Comparison of ENCODE assay signal across 18 cellular contexts in genomic region chr2:106157416-106157815, GRCh38. TPM values are rescaled to one million over a fixed set of nuclear protein-coding genes. Genes with fewer than 3 reads are reported as not detected.
DNase-seq lines count a peak whose midpoint lies in the region; ATAC-seq and TF ChIP-seq lines count a peak whose summit lies in the region.
"Had no signal": no experiment of that assay in that cellular context is flagged by ENCODE, and none has a peak within 500 bp of the region (broad histone marks: within the 10 kb centered on the region; RNA-seq: fewer than 3 reads in every experiment).

No MANE protein-coding gene starts in this region.

- peaks cover 23% of the 10 kb centered on the region for H3K36me3 ChIP-seq in CD4-positive, alpha-beta memory T cell (ENCODE audit: insufficient read depth, low read length)
- H3K36me3 ChIP-seq: colonic mucosa, upper lobe of right lung had no signal

- no peaks in the 10 kb centered on the region for H3K27me3 Mint-ChIP-seq in T-helper 2 cell treated with Interferon-gamma antibody and Interleukin-4, amounts not matched to agents 5 μg/mL and 100 μg/mL, for 36 hours (ENCODE audit: low read depth)
- no peaks in the 10 kb centered on the region for H3K27me3 Mint-ChIP-seq in CD4-positive, alpha-beta memory T cell
- no peaks in the 10 kb centered on the region for H3K27me3 Mint-ChIP-seq in activated CD8-positive, alpha-beta T cell treated with anti-CD3 and anti-CD28 coated beads for 36 hours
- H3K27me3 Mint-ChIP-seq in immature natural killer cell (ENCODE audit: low read depth in 3 of 3), result peaks cover 0 to 2% (median 0%) of the 10 kb centered on the region in 3 donors

- no peak overlapping the region for H3K27ac Mint-ChIP-seq in T-helper 2 cell treated with Interferon-gamma antibody and Interleukin-4, amounts not matched to agents 5 μg/mL and 100 μg/mL, for 36 hours
- peak overlapping the region; percentile 71 to 99 (median 96) for H3K27ac Mint-ChIP-seq in CD4-positive, alpha-beta memory T cell
- H3K27ac Mint-ChIP-seq in activated CD8-positive, alpha-beta T cell treated with anti-CD3 and anti-CD28 coated beads for 36 hours, result peak overlapping the region; percentile 74
- H3K27ac Mint-ChIP-seq in immature natural killer cell, result peak overlapping the region in 5 of 6 donors; percentile 4 to 91 (median 31)

- no peaks in the 10 kb centered on the region for H3K27me3 ChIP-seq in CD4-positive, alpha-beta memory T cell (ENCODE audit: insufficient read depth, low read length)
- H3K27me3 ChIP-seq: colonic mucosa, hepatocyte, upper lobe of right lung had no signal

- POLR2A ChIA-PET in CD4-positive, alpha-beta memory T cell (lab: Charles Lee; ENCODE audit: partially characterized antibody), result interaction anchor here (1.2 to 12.6 kb wide), 4 partner anchors 10 to 64 kb away, joined by 3 to 308 read pairs (median 100); partner anchors contain the start of gene UXS1
- POLR2A ChIA-PET in activated CD8-positive, alpha-beta T cell treated with anti-CD3 and anti-CD28 coated beads for 36 hours (lab: Charles Lee), result interaction anchor here (0.6 to 3.9 kb wide), 4 partner anchors 12 to 411 kb away, joined by 3 to 16 read pairs (median 4); no protein-coding TSS in a partner anchor

- H3K36me3 Mint-ChIP-seq in T-helper 2 cell treated with Interferon-gamma antibody and Interleukin-4, amounts not matched to agents 5 μg/mL and 100 μg/mL, for 36 hours (ENCODE audit: low read depth), result peaks cover 91% of the 10 kb centered on the region
- H3K36me3 Mint-ChIP-seq in CD4-positive, alpha-beta memory T cell, result peaks cover 54 to 62% of the 10 kb centered on the region in 2 donors
- peaks cover 76% of the 10 kb centered on the region for H3K36me3 Mint-ChIP-seq in activated CD8-positive, alpha-beta T cell treated with anti-CD3 and anti-CD28 coated beads for 36 hours (ENCODE audit: low read depth)
- H3K36me3 Mint-ChIP-seq in immature natural killer cell, result peaks cover 26 to 38% (median 38%) of the 10 kb centered on the region in 3 donors

- H3K9me3 Mint-ChIP-seq in T-helper 2 cell treated with Interferon-gamma antibody and Interleukin-4, amounts not matched to agents 5 μg/mL and 100 μg/mL, for 36 hours, result peaks cover 38% of the 10 kb centered on the region
- peaks cover 0 to 33% (median 26%) of the 10 kb centered on the region in 8 donors for H3K9me3 Mint-ChIP-seq in CD4-positive, alpha-beta memory T cell
- peaks cover 23% of the 10 kb centered on the region for H3K9me3 Mint-ChIP-seq in activated CD8-positive, alpha-beta T cell treated with anti-CD3 and anti-CD28 coated beads for 36 hours
- peaks cover 4 to 21% (median 18%) of the 10 kb centered on the region in 6 donors for H3K9me3 Mint-ChIP-seq in immature natural killer cell

- DNase-seq in T-helper 2 cell treated with Interferon-gamma antibody and Interleukin-4, amounts not matched to agents 5 μg/mL and 100 μg/mL, for 36 hours (ENCODE audit: low spot score), result no peak
- no peak for DNase-seq in T-helper 2 cell
- no peak for DNase-seq in CD4-positive, alpha-beta memory T cell
- DNase-seq in activated CD8-positive, alpha-beta T cell treated with anti-CD3 and anti-CD28 coated beads for 36 hours, result no peak
- no peak for DNase-seq in immature natural killer cell
- no peak for DNase-seq in amniotic stem cell (lab: John Stamatoyannopoulos, UW)
- no peak for DNase-seq in sciatic nerve (ENCODE audit: low spot score)
- no peak for DNase-seq in caudate nucleus (lab: John Stamatoyannopoulos, UW)
- DNase-seq: 8988T; activated CD4-positive, alpha-beta T cell treated with anti-CD3 and anti-CD28 coated beads for 48 hours; activated effector memory CD4-positive, alpha-beta T cell treated with Interleukin-2 at 50 U/mL for 16 hours; colonic mucosa; kidney; NCI-H1694; PC-9; upper lobe of right lung had no signal

- H3K4me1 Mint-ChIP-seq in T-helper 2 cell treated with Interferon-gamma antibody and Interleukin-4, amounts not matched to agents 5 μg/mL and 100 μg/mL, for 36 hours (ENCODE audit: low read depth), result peaks cover 48% of the 10 kb centered on the region
- peaks cover 51 to 92% (median 74%) of the 10 kb centered on the region in 4 donors for H3K4me1 Mint-ChIP-seq in CD4-positive, alpha-beta memory T cell
- H3K4me1 Mint-ChIP-seq in activated CD8-positive, alpha-beta T cell treated with anti-CD3 and anti-CD28 coated beads for 36 hours (ENCODE audit: low read depth), result peaks cover 68% of the 10 kb centered on the region
- peaks cover 44 to 61% of the 10 kb centered on the region in 2 donors for H3K4me1 Mint-ChIP-seq in immature natural killer cell

- intact Hi-C loops in CD4-positive, alpha-beta memory T cell (cut with micrococcal nuclease), result no loop called here
- intact Hi-C loops in activated CD8-positive, alpha-beta T cell treated with anti-CD3 and anti-CD28 coated beads for 36 hours (cut with micrococcal nuclease), result no loop called here
- intact Hi-C loops in sciatic nerve (cut with DNase I), result no loop called here

- no peak for TF ChIP-seq CTCF in activated CD8-positive, alpha-beta T cell treated with anti-CD3 and anti-CD28 coated beads for 36 hours (IDR thresholded peaks at IDR 0.05)

- H3K9me3 ChIP-seq in CD4-positive, alpha-beta memory T cell (ENCODE audit: control insufficient read depth in 1 of 2, low read length in 2 of 2), result peaks cover 0 to 6% of the 10 kb centered on the region in 2 donors
- H3K9me3 ChIP-seq: colonic mucosa had no signal

- H3K4me3 ChIP-seq in CD4-positive, alpha-beta memory T cell (ENCODE audit: low read length in 2 of 2), result peak overlapping the region in 1 of 2 donors; percentile 64
- H3K4me3 ChIP-seq: colonic mucosa, hepatocyte, K562, PC-9, upper lobe of right lung had no signal

- peaks cover 60% of the 10 kb centered on the region for H3K4me1 ChIP-seq in CD4-positive, alpha-beta memory T cell (ENCODE audit: insufficient read depth, low read length)
- H3K4me1 ChIP-seq: colonic mucosa had no signal

- no peak for ATAC-seq in activated CD8-positive, alpha-beta T cell treated with anti-CD3 and anti-CD28 coated beads for 36 hours
- no peak for ATAC-seq in sciatic nerve
- ATAC-seq: K562 had no signal

- H3K4me3 Mint-ChIP-seq in T-helper 2 cell treated with Interferon-gamma antibody and Interleukin-4, amounts not matched to agents 5 μg/mL and 100 μg/mL, for 36 hours, result peak overlapping the region; percentile 38
- peak overlapping the region; percentile 72 to 98 (median 95) for H3K4me3 Mint-ChIP-seq in CD4-positive, alpha-beta memory T cell
- peak overlapping the region; percentile 3 for H3K4me3 Mint-ChIP-seq in activated CD8-positive, alpha-beta T cell treated with anti-CD3 and anti-CD28 coated beads for 36 hours
- H3K4me3 Mint-ChIP-seq in immature natural killer cell, result peak overlapping the region in 1 of 5 donors; percentile 50

- peak overlapping the region; percentile 80 for H3K27ac ChIP-seq in CD4-positive, alpha-beta memory T cell (ENCODE audit: low read depth, low read length)
- H3K27ac ChIP-seq in caudate nucleus (ENCODE audit: low read depth, low read length), result no peak overlapping the region
- H3K27ac ChIP-seq: colonic mucosa, hepatocyte, PC-9, upper lobe of right lung had no signal

- CTCF ChIA-PET in CD4-positive, alpha-beta memory T cell (lab: Charles Lee; ENCODE audit: partially characterized antibody), result interaction anchor here (0.8 to 6.7 kb wide), 8 partner anchors 9 to 63 kb away, joined by 3 to 65 read pairs (median 4); no protein-coding TSS in a partner anchor
- CTCF ChIA-PET in activated CD8-positive, alpha-beta T cell treated with anti-CD3 and anti-CD28 coated beads for 36 hours (lab: Charles Lee), result interaction anchor here (1.1 to 1.5 kb wide), 2 partner anchors 9 to 18 kb away, joined by 3 to 6 read pairs; no protein-coding TSS in a partner anchor

RNA-seq across cellular contexts. Expression of gene UXS1, which starts 36.7 kb away (rescaled TPM):
- 100 to 1,000 TPM; 143 to 150 TPM for total RNA-seq in CD4-positive, alpha-beta memory T cell
- polyA plus RNA-seq in CD4-positive, alpha-beta memory T cell, result 10 to 100 TPM; 87.2 to 91.8 TPM
- total RNA-seq in activated CD8-positive, alpha-beta T cell treated with anti-CD3 and anti-CD28 coated beads for 36 hours, result 10 to 100 TPM; 47.4 to 47.8 TPM
- 10 to 100 TPM; 41.9 to 62.3 (median 47.5) TPM for polyA plus RNA-seq in immature natural killer cell
- total RNA-seq in sciatic nerve, result 40.8 TPM
